Comparison of ENCODE assay signal across 1 cellular context in genomic region chr16:53581784-53582183, GRCh38.
A peak's percentile ranks its signal among the peaks of the same experiment; 100 is the strongest.
TF ChIP-seq lines count a peak whose summit lies in the region.

No MANE protein-coding gene starts in this region.

TF ChIP-seq in HepG2, 621 proteins besides CTCF, POLR2A, EP300 and RAD21 (continued from another document):
- no peak for TF ChIP-seq RERE (CRISPR knock-in tag; IDR thresholded peaks at IDR 0.05; ENCODE audit: low read depth)
- TF ChIP-seq NFE2L2 (IDR thresholded peaks at IDR 0.05; ENCODE audit: low read length) = peak; percentile 82
- no peak for TF ChIP-seq ZNF597 (CRISPR knock-in tag; IDR thresholded peaks at IDR 0.05)
- no peak for TF ChIP-seq EHMT2 (IDR thresholded peaks at IDR 0.05; ENCODE audit: borderline replicate concordance, low read depth, low read length)
- no peak for TF ChIP-seq CBX2 (IDR thresholded peaks at IDR 0.05; ENCODE audit: low read depth, low read length)
- no peak for TF ChIP-seq CBX2 (CRISPR knock-in tag; IDR thresholded peaks at IDR 0.05; ENCODE audit: low read depth)
- no peak for TF ChIP-seq JDP2 (CRISPR knock-in tag; IDR thresholded peaks at IDR 0.05; ENCODE audit: borderline replicate concordance)
- no peak for TF ChIP-seq MNT (IDR thresholded peaks at IDR 0.05)
- no peak for TF ChIP-seq ZNF430 (CRISPR knock-in tag; IDR thresholded peaks at IDR 0.05)
- TF ChIP-seq MIER2 (CRISPR knock-in tag; IDR thresholded peaks at IDR 0.05) = no peak
- no peak for TF ChIP-seq MXD4 (CRISPR knock-in tag; IDR thresholded peaks at IDR 0.05)
- no peak for TF ChIP-seq ZBTB10 (CRISPR knock-in tag; IDR thresholded peaks at IDR 0.05; ENCODE audit: borderline replicate concordance)
- TF ChIP-seq NFYC (CRISPR knock-in tag; IDR thresholded peaks at IDR 0.05) = 0 out of 2 replicates have a peak, but pooled peaks have one; percentile 18
- no peak for TF ChIP-seq ZNF652 (CRISPR knock-in tag; IDR thresholded peaks at IDR 0.05; ENCODE audit: borderline replicate concordance, low read depth)
- TF ChIP-seq MAFF (IDR thresholded peaks at IDR 0.05; ENCODE audit: low read depth, low read length) = peak; percentile 81
- no peak for TF ChIP-seq SETDB1 (CRISPR knock-in tag; IDR thresholded peaks at IDR 0.05; ENCODE audit: borderline replicate concordance)
- no peak for TF ChIP-seq ZNF75D (CRISPR knock-in tag; IDR thresholded peaks at IDR 0.05; ENCODE audit: borderline replicate concordance)
- peak; percentile 62 for TF ChIP-seq NFYB (CRISPR knock-in tag; IDR thresholded peaks at IDR 0.05)
- no peak for TF ChIP-seq FOSL1 (CRISPR knock-in tag; IDR thresholded peaks at IDR 0.05; ENCODE audit: borderline replicate concordance)
